ENCODE assay signal across 20 cellular contexts in the genomic region with DNA sequence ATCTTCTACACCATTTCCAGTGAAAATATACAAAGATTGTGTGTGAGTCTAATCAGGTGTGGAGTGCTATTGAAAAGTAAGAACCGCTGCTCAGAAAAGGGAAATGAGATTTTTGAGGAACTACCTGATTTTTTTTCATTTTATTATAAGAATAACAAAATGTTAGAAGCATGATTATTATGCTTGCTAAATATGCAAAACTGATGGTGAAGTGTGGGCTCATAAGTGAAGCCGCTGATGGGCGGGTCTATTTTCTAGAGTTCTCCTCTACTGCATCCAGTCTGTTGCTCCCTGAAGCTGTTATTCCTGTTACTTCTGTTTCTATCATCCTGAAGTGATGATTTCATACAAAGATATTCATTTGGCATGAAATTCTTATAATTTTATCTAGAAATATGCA.
"Had no signal": no experiment of that assay in that cellular context is flagged by ENCODE, and none has a peak within 500 bp of the region (broad histone marks: within the 10 kb centered on the region; RNA-seq: fewer than 3 reads in every experiment).

No MANE protein-coding gene starts in this region.

- H3K4me1 Mint-ChIP-seq: T-helper 17 cell had no signal

- H3K4me3 Mint-ChIP-seq: T-helper 17 cell had no signal

- ATAC-seq: K562, T-helper 17 cell had no signal

- H3K27ac Mint-ChIP-seq: IgD-negative memory B cell, T-helper 17 cell had no signal

- H3K27me3 Mint-ChIP-seq: IgD-negative memory B cell, T-helper 17 cell had no signal

- H3K9me3 Mint-ChIP-seq: IgD-negative memory B cell had no signal

- H3K36me3 Mint-ChIP-seq: IgD-negative memory B cell had no signal

- DNase-seq: NCI-H1048, NCI-H1105, NCI-H1417, NCI-H1436 treated with DMSO at 0.1 percent for 48 hours, NCI-H1694, NCI-H187 treated with DMSO at 0.1 percent for 48 hours, NCI-H2029 treated with DMSO at 0.1 percent for 48 hours, NCI-H2171 treated with DMSO at 0.1 percent for 48 hours, NCI-H2227 treated with DMSO at 0.1 percent for 48 hours, NCI-H524, NCI-H526 treated with DMSO at 0.1 percent for 48 hours, NCI-H748 treated with DMSO at 0.1 percent for 48 hours, PC-9, Peyer's patch, Right ventricle myocardium superior, SIG-M5, T-helper 1 cell, T-helper 17 cell had no signal
